ENCODE assay signal across 8 cellular contexts in genomic region chr10:11612004-11613001, GRCh38. TPM values are rescaled to one million over a fixed set of nuclear protein-coding genes. Genes with fewer than 3 reads are reported as not detected.
DNase-seq lines count a peak whose midpoint lies in the region; ATAC-seq, FAIRE-seq and TF ChIP-seq lines count a peak whose summit lies in the region.

No MANE protein-coding gene starts in this region.

- no peak overlapping the region for H2BK12ac ChIP-seq in H1 (ENCODE audit: low read depth, low read length)

- FAIRE-seq in H1 (lab: Jason Lieb, UNC) = no peak

- peaks cover 4% of the 10 kb centered on the region for H3K9me3 Mint-ChIP-seq in activated CD8-positive, alpha-beta memory T cell treated with anti-CD3 and anti-CD28 coated beads, Interleukin-2, amount 10 ng/mL, durations not matched to agents 7 days and 5 days (ENCODE audit: low read depth)
- H3K9me3 Mint-ChIP-seq in naive thymus-derived CD4-positive, alpha-beta T cell = peaks cover 0 to 15% (median 8%) of the 10 kb centered on the region in 11 donors

- no peak for TF ChIP-seq EP300 in H1 (IDR thresholded peaks at IDR 0.05; ENCODE audit: borderline replicate concordance in 1 of 2, low read depth in 2 of 2, low read length in 2 of 2)

- H2BK20ac ChIP-seq in H1 (ENCODE audit: low read length) = no peak overlapping the region

- no peak overlapping the region for H4K91ac ChIP-seq in H1 (replicated peaks; ENCODE audit: insufficient read length, low read length)

- H3K23ac ChIP-seq in H1 (ENCODE audit: insufficient read length) = no peak overlapping the region

- H4K8ac ChIP-seq in H1 (ENCODE audit: extremely low read depth, insufficient read depth, low read length) = 0 out of 2 replicates have a peak overlapping the region, but pooled peaks have one; percentile 63

- peak overlapping the region; percentile 62 for H4K5ac ChIP-seq in H1 (ENCODE audit: insufficient read length, low read depth, low read length)

- TF ChIP-seq RAD21 in H1 (IDR thresholded peaks at IDR 0.05 in 1 of 2, conservative IDR thresholded peaks at IDR 0.05 in 1 of 2; ENCODE audit: low read depth in 2 of 2, low read length in 2 of 2) = no peak

- H2AFZ ChIP-seq in H1 (ENCODE audit: low read length) = peak overlapping the region; percentile 47; the same call in 1 of the 2 replicates

- peak overlapping the region; percentile 79 for H3K4me3 Mint-ChIP-seq in activated CD8-positive, alpha-beta memory T cell treated with anti-CD3 and anti-CD28 coated beads, Interleukin-2, amount 10 ng/mL, durations not matched to agents 7 days and 5 days
- H3K4me3 Mint-ChIP-seq in naive thymus-derived CD4-positive, alpha-beta T cell = peak overlapping the region; percentile 85 to 98 (median 94)

- H3K27me3 ChIP-seq in H1 (replicated peaks in 1 of 4; ENCODE audit: control insufficient read depth in 3 of 4, extremely low read depth in 1 of 4, insufficient read depth in 3 of 4, low read length in 3 of 4) = no peaks in the 10 kb centered on the region; a peak in 1 of 7 replicates
- no peaks in the 10 kb centered on the region for H3K27me3 ChIP-seq in naive thymus-derived CD4-positive, alpha-beta T cell (ENCODE audit: control insufficient read depth in 2 of 2, insufficient read depth in 2 of 2, low read length in 2 of 2)

- peak overlapping the region; percentile 90 to 98 (median 94) for H3K4me3 ChIP-seq in H1 (ENCODE audit: extremely low read depth in 1 of 4, insufficient read depth in 2 of 4, low read depth in 3 of 4, low read length in 4 of 4)
- H3K4me3 ChIP-seq in naive thymus-derived CD4-positive, alpha-beta T cell (ENCODE audit: low read length) = peak overlapping the region; percentile 70

- no peak overlapping the region for H2BK120ac ChIP-seq in H1 (replicated peaks; ENCODE audit: low read depth, low read length)

- H3K56ac ChIP-seq in H1 (replicated peaks; ENCODE audit: insufficient read length, low read depth, low read length) = peak overlapping the region; percentile 38

- ATAC-seq in activated CD8-positive, alpha-beta memory T cell treated with anti-CD3 and anti-CD28 coated beads, Interleukin-2, amount 10 ng/mL, durations not matched to agents 7 days and 5 days = peak; percentile 6
- peak; percentile 39 for ATAC-seq in naive thymus-derived CD4-positive, alpha-beta T cell

- H3K79me2 ChIP-seq in H1 (ENCODE audit: control insufficient read depth in 1 of 2, insufficient read depth in 2 of 2, low read length in 2 of 2) = peaks cover 10 to 36% of the 10 kb centered on the region in 2 experiments; a peak in 3 of 4 replicates

- peak overlapping the region; percentile 48 to 97 (median 82); a peak in 6 of 7 replicates for H3K9ac ChIP-seq in H1 (replicated peaks in 1 of 4; ENCODE audit: extremely low read depth in 1 of 4, low read depth in 3 of 4, low read length in 3 of 4)

- H3K18ac ChIP-seq in H1 (ENCODE audit: extremely low read depth, low read length) = no peak overlapping the region

- no peak for TF ChIP-seq CTCF in H1 (IDR thresholded peaks at IDR 0.05; ENCODE audit: control extremely low read depth in 1 of 3, insufficient read depth in 1 of 3, low read depth in 1 of 3, low read length in 3 of 3)

- H3K4me1 ChIP-seq in H1 (replicated peaks in 1 of 4; ENCODE audit: control insufficient read depth in 3 of 4, insufficient read depth in 4 of 4, low read length in 3 of 4) = peaks cover 4 to 7% (median 6%) of the 10 kb centered on the region in 4 experiments; a peak in 6 of 7 replicates
- peaks cover 0 to 9% of the 10 kb centered on the region in 2 donors for H3K4me1 ChIP-seq in naive thymus-derived CD4-positive, alpha-beta T cell (ENCODE audit: control insufficient read depth in 2 of 2, insufficient read depth in 2 of 2, low read length in 2 of 2)

- H3K27ac Mint-ChIP-seq in activated CD8-positive, alpha-beta memory T cell treated with anti-CD3 and anti-CD28 coated beads, Interleukin-2, amount 10 ng/mL, durations not matched to agents 7 days and 5 days = peak overlapping the region; percentile 69
- H3K27ac Mint-ChIP-seq in naive thymus-derived CD4-positive, alpha-beta T cell = peak overlapping the region; percentile 62 to 97 (median 94)

- POLR2A ChIA-PET in H1 (lab: Charles Lee; ENCODE audit: partially characterized antibody) = no interaction called here
- POLR2A ChIA-PET in naive thymus-derived CD4-positive, alpha-beta T cell (lab: Charles Lee) = interaction anchor here (0.6 to 2.6 kb wide), 3 partner anchors 10 to 99 kb away, joined by 3 to 9 read pairs (median 3); no protein-coding TSS in a partner anchor

- no peak overlapping the region for H2AK5ac ChIP-seq in H1 (ENCODE audit: low read depth, low read length)

- H3K27ac ChIP-seq in H1 (ENCODE audit: low read depth, low read length) = no peak overlapping the region
- H3K27ac ChIP-seq in naive thymus-derived CD4-positive, alpha-beta T cell (ENCODE audit: low read depth, low read length) = peak overlapping the region; percentile 58

- 76% methylated on average over 10 of the region's 12 CpGs; no CpG with 5 or more reads in 1 of the 2 experiments for WGBS in H1 (ENCODE audit: extremely low coverage in 1 of 2, insufficient coverage in 1 of 2, insufficient read length in 1 of 2, insufficient replicate concordance in 2 of 2, low coverage in 1 of 2, low lambda C conversion rate in 2 of 2, missing lambda C conversion rate in 1 of 2), 2 experiments

- H3K9me3 ChIP-seq in H1 (ENCODE audit: insufficient read depth in 2 of 2, low read depth in 1 of 2, low read length in 1 of 2) = no peaks in the 10 kb centered on the region
- no peaks in the 10 kb centered on the region for H3K9me3 ChIP-seq in naive thymus-derived CD4-positive, alpha-beta T cell (ENCODE audit: control insufficient read depth in 2 of 3, low read length in 3 of 3)

- H3K36me3 Mint-ChIP-seq in activated CD8-positive, alpha-beta memory T cell treated with anti-CD3 and anti-CD28 coated beads, Interleukin-2, amount 10 ng/mL, durations not matched to agents 7 days and 5 days = peaks cover 2% of the 10 kb centered on the region
- peaks cover 0 to 2% (median 0%) of the 10 kb centered on the region in 5 donors for H3K36me3 Mint-ChIP-seq in naive thymus-derived CD4-positive, alpha-beta T cell

- H3K27me3 Mint-ChIP-seq in activated CD8-positive, alpha-beta memory T cell treated with anti-CD3 and anti-CD28 coated beads, Interleukin-2, amount 10 ng/mL, durations not matched to agents 7 days and 5 days = peaks cover 51% of the 10 kb centered on the region
- H3K27me3 Mint-ChIP-seq in naive thymus-derived CD4-positive, alpha-beta T cell = peaks cover 0 to 62% (median 0%) of the 10 kb centered on the region in 5 donors

- H3K4me2 ChIP-seq in H1 (ENCODE audit: insufficient read depth in 1 of 2, low read depth in 2 of 2, low read length in 2 of 2) = peak overlapping the region; percentile 85

- no peak for DNase-seq in activated CD8-positive, alpha-beta memory T cell treated with anti-CD3 and anti-CD28 coated beads, Interleukin-2, amount 10 ng/mL, durations not matched to agents 7 days and 5 days
- DNase-seq in activated CD8-positive, alpha-beta memory T cell treated with anti-CD3 and anti-CD28 coated beads, Interleukin-2, amount 50 U/mL, for 4 hours = no peak
- peak; percentile 9 for DNase-seq in RPMI7951 (ENCODE audit: low read depth)
- no peak for DNase-seq in H1 (ENCODE audit: low read depth in 1 of 2, low spot score in 2 of 2)
- DNase-seq in naive thymus-derived CD4-positive, alpha-beta T cell = peak in 7 of 9 donors; percentile 12 to 26 (median 16)
- DNase-seq in NCI-H2227 (lab: John Stamatoyannopoulos, UW; ENCODE audit: unreplicated experiment) = no peak
- no peak for DNase-seq in 8988T
- no peak for DNase-seq in germinal center (ENCODE audit: low spot score)

- CTCF ChIA-PET in activated CD8-positive, alpha-beta memory T cell treated with anti-CD3 and anti-CD28 coated beads, Interleukin-2, amount 10 ng/mL, durations not matched to agents 7 days and 5 days (lab: Charles Lee) = interaction anchor here (0.7 to 1.0 kb wide), 2 partner anchors 19 to 37 kb away, joined by 3 to 4 read pairs; no protein-coding TSS in a partner anchor
- CTCF ChIA-PET in H1 (lab: Charles Lee; ENCODE audit: partially characterized antibody) = interaction anchor here (0.7 to 1.4 kb wide), 2 partner anchors 19 to 146 kb away, joined by 3 to 6 read pairs; no protein-coding TSS in a partner anchor
- CTCF ChIA-PET in naive thymus-derived CD4-positive, alpha-beta T cell (lab: Charles Lee) = interaction anchor here (0.6 to 1.1 kb wide), 5 partner anchors 16 to 146 kb away, joined by 3 to 4 read pairs (median 3); no protein-coding TSS in a partner anchor

- H3K4me1 Mint-ChIP-seq in activated CD8-positive, alpha-beta memory T cell treated with anti-CD3 and anti-CD28 coated beads, Interleukin-2, amount 10 ng/mL, durations not matched to agents 7 days and 5 days = peaks cover 34% of the 10 kb centered on the region
- peaks cover 24 to 55% (median 50%) of the 10 kb centered on the region in 7 donors for H3K4me1 Mint-ChIP-seq in naive thymus-derived CD4-positive, alpha-beta T cell

- H3K14ac ChIP-seq in H1 (ENCODE audit: insufficient read length) = no peak overlapping the region

- no peaks in the 10 kb centered on the region for H3K36me3 ChIP-seq in H1 (ENCODE audit: control insufficient read depth in 2 of 4, insufficient read depth in 4 of 4, low read length in 3 of 4)
- no peaks in the 10 kb centered on the region for H3K36me3 ChIP-seq in naive thymus-derived CD4-positive, alpha-beta T cell (ENCODE audit: control insufficient read depth in 2 of 3, insufficient read depth in 3 of 3, low read length in 3 of 3)

- peaks cover 2% of the 10 kb centered on the region for H3K23me2 ChIP-seq in H1 (ENCODE audit: low read depth, low read length)

- no peak overlapping the region for H2BK5ac ChIP-seq in H1 (ENCODE audit: low read depth, low read length)

- H3K4ac ChIP-seq in H1 (replicated peaks; ENCODE audit: insufficient read length, low read depth, low read length) = peak overlapping the region; percentile 17

- TF ChIP-seq POLR2A in H1 (IDR thresholded peaks at IDR 0.05; ENCODE audit: control extremely low read depth in 1 of 2, low read depth in 2 of 2, low read length in 2 of 2) = no peak

- no peaks in the 10 kb centered on the region; the same call in 1 of the 2 replicates for H3K79me1 ChIP-seq in H1 (ENCODE audit: low read depth, low read length)

- peaks cover 4 to 7% of the 10 kb centered on the region in 2 experiments for H4K20me1 ChIP-seq in H1 (replicated peaks in 1 of 2; ENCODE audit: control insufficient read depth in 1 of 2, insufficient read depth in 2 of 2, low read length in 2 of 2)

- no peak overlapping the region for H2BK15ac ChIP-seq in H1 (ENCODE audit: low read length)

- intact Hi-C loops in naive thymus-derived CD4-positive, alpha-beta T cell (cut with micrococcal nuclease) = loop anchor here (1.0 to 10.0 kb wide), 5 partner anchors 8 to 582 kb away; partner anchors contain the start of genes CDC123 (in 1 of the 2) and NUDT5 (in 1 of the 2)

RNA-seq across cellular contexts. Expression of gene USP6NL, which starts 0.9 kb away (rescaled TPM):
- total RNA-seq in activated CD8-positive, alpha-beta memory T cell treated with anti-CD3 and anti-CD28 coated beads, Interleukin-2, amount 10 ng/mL, durations not matched to agents 7 days and 5 days = 1 to 10 TPM in 1 of 2 experiments, under 1 TPM in 1; 0.49 to 1.1 TPM
- 14.2 and 18.1 TPM in 2 replicates for total RNA-seq in RPMI7951 (2014; rRNA removed; shearing (Covaris generic))
- total RNA-seq in H1 (2021; fragmentation: NEBNext Ultra II Directional; extraction: Animal tissue kit (Norgen Biotek cat#: 25700)) = 27.6 and 28.8 TPM in 2 replicates
- polyA plus RNA-seq in H1 (2011; rRNA removed) = 9.8 and 10.9 TPM in 2 replicates
- polyA plus RNA-seq in H1 (2011; cell fraction: cytosol; rRNA removed) = 10.8 TPM
- 15.8 TPM for polyA plus RNA-seq in H1 (2011; cell fraction: nucleus; rRNA removed)
- 11.7 to 20.3 TPM (median 14.8 TPM) in 4 replicates for polyA plus RNA-seq in H1 (2012, experiment 1 of 2)
- polyA plus RNA-seq in H1 (2012, experiment 2 of 2) = 2.5 TPM
- polyA plus RNA-seq in H1 (2013, experiment 1 of 2) = 16.5 TPM
- 17.4 TPM for polyA plus RNA-seq in H1 (2013, experiment 2 of 2)
- 17.5 and 19.8 TPM in 2 replicates for polyA minus RNA-seq in H1 (2011; rRNA and poly(A)+ RNA removed)
- polyA minus RNA-seq in H1 (2011; cell fraction: cytosol; rRNA and poly(A)+ RNA removed) = 10.4 TPM
- polyA minus RNA-seq in H1 (2011; cell fraction: nucleus; rRNA and poly(A)+ RNA removed) = 33.2 TPM
- total RNA-seq in naive thymus-derived CD4-positive, alpha-beta T cell = 1 to 10 TPM in 4 of 5 experiments, under 1 TPM in 1; 0.70 to 6.6 (median 5.0) TPM
- polyA plus RNA-seq in naive thymus-derived CD4-positive, alpha-beta T cell = 1 to 10 TPM; 2.2 to 4.6 TPM

Comparison
In these comparisons a context has a peak if more than half of its experiments do, and no peak if none do; other contexts are left out.
1. DNase-seq: peak in RPMI7951 (single experiment) and naive thymus-derived CD4-positive, alpha-beta T cell (7 of 9); none in activated CD8-positive, alpha-beta memory T cell treated with anti-CD3 and anti-CD28 coated beads, Interleukin-2, amount 10 ng/mL, durations not matched to agents 7 days and 5 days (single experiment), activated CD8-positive, alpha-beta memory T cell treated with anti-CD3 and anti-CD28 coated beads, Interleukin-2, amount 50 U/mL, for 4 hours (single experiment), H1 (0 of 2), NCI-H2227 (single experiment), 8988T (single experiment) and germinal center (single experiment).